Comparison of ENCODE assay signal across 12 cellular contexts in the genomic region with DNA sequence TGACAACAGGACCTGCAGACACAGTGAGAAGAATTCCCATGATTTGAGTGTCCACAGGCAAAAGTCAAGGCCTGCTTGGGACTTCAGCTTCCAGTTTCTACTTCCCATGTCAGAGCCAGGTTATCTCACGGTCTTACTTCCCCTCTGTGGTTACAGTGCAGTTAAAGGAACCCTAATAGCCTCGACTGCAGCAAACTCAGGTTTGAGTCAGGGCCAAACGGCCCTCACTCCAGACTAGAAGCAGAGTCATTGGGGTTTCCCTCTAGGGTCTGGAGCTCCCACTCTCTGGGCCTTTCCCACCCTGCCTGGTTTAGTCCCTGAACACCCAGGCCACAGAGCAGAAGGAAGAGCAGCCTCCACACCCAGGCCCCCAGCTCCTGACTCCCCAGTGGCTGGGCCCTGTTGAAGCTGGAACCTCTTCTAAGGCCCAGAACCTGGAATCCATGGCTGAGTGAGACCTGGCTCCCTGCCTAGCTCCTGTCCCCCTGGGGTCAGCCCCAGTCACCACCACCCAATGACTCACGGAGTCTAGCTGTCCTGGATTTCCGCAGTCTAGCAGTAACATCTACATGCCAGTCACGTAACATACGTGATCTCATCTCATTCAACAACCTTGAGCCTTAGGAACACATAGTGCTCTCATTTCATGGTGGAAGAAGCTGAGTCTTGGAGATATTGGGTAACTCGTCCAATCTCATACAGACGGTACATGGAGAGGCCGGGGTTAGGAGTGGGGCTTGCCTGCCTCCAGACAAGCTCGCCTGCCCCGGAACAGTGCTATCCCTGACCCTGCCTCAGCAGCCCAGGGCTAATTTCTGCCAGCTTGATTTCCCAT. TPM values are rescaled to one million over a fixed set of nuclear protein-coding genes. Genes with fewer than 3 reads are reported as not detected.
A peak's percentile ranks its signal among the peaks of the same experiment; 100 is the strongest.
DNase-seq lines count a peak whose midpoint lies in the region; TF ChIP-seq lines count a peak whose summit lies in the region.
"Had no signal": no experiment of that assay in that cellular context is flagged by ENCODE, and none has a peak within 500 bp of the region (broad histone marks: within the 10 kb centered on the region; RNA-seq: fewer than 3 reads in every experiment).

No MANE protein-coding gene starts in this region.

- no peaks in the 10 kb centered on the region for H3K36me3 ChIP-seq in cardiac muscle cell
- no peaks in the 10 kb centered on the region for H3K36me3 ChIP-seq in thymus (ENCODE audit: control insufficient read depth, insufficient read depth)

- no peaks in the 10 kb centered on the region for H3K9me3 Mint-ChIP-seq in mesothelial cell of epicardium
- H3K9me3 Mint-ChIP-seq: nephron had no signal

- intact Hi-C loops in posterior cingulate gyrus (cut with DNase I) = loop anchor here (10.0 kb wide), 1 partner anchor 414 kb away; no protein-coding TSS in a partner anchor

- TF ChIP-seq CTCF in cardiac muscle cell (IDR thresholded peaks at IDR 0.05; ENCODE audit: low read depth, low read length) = no peak
- no peak for TF ChIP-seq CTCF in mesothelial cell of epicardium (IDR thresholded peaks at IDR 0.05; ENCODE audit: unreplicated experiment)

- H3K27me3 ChIP-seq in cardiac muscle cell (no peaks in the 10 kb centered on the region), thymus (ENCODE audit: control insufficient read depth, insufficient read depth) (no peaks in the 10 kb centered on the region)

- 76% methylated on average over 12 of the region's 12 CpGs for WGBS in thymus

- H3K27ac Mint-ChIP-seq in mesothelial cell of epicardium = no peak overlapping the region

- H3K4me3 Mint-ChIP-seq in mesothelial cell of epicardium = no peak overlapping the region
- H3K4me3 Mint-ChIP-seq: nephron had no signal

- H3K27ac ChIP-seq in cardiac muscle cell (peak overlapping the region; percentile 57), thymus (ENCODE audit: low read depth) (peak overlapping the region; percentile 20)
- H3K27ac ChIP-seq: 22Rv1, epithelial cell of prostate had no signal

- DNase-seq in NCI-H1694 treated with DMSO at 0.1 percent for 48 hours (lab: John Stamatoyannopoulos, UW) = peak; percentile 3
- no peak for DNase-seq in NCI-H1694 (lab: John Stamatoyannopoulos, UW)
- peak; percentile 86 for DNase-seq in NOMO-1 treated with dmso at 0.1 percent for 144 hours (lab: John Stamatoyannopoulos, UW; ENCODE audit: unreplicated experiment)
- DNase-seq in cardiac muscle cell (ENCODE audit: low read depth in 1 of 2, low spot score in 1 of 2) = peak in 1 of 2 donors; percentile 18
- DNase-seq in posterior cingulate gyrus = no peak
- no peak for DNase-seq in mesothelial cell of epicardium (ENCODE audit: low spot score in 2 of 2, unreplicated experiment in 2 of 2)
- no peak for DNase-seq in erythroblast (lab: John Stamatoyannopoulos, UW)
- DNase-seq: NCI-H1417 treated with DMSO at 0.1 percent for 48 hours had no signal

- H3K4me1 Mint-ChIP-seq in mesothelial cell of epicardium = peaks cover 13% of the 10 kb centered on the region

- no peak overlapping the region for H3K4me3 ChIP-seq in cardiac muscle cell
- no peak overlapping the region for H3K4me3 ChIP-seq in thymus (ENCODE audit: low read length)

- H3K9me3 ChIP-seq in cardiac muscle cell (ENCODE audit: low read depth) = no peaks in the 10 kb centered on the region
- H3K9me3 ChIP-seq in thymus (ENCODE audit: control insufficient read depth) = no peaks in the 10 kb centered on the region

- no peaks in the 10 kb centered on the region for H3K36me3 Mint-ChIP-seq in mesothelial cell of epicardium

- TF ChIP-seq POLR2A in erythroblast (IDR thresholded peaks at IDR 0.05; ENCODE audit: low read length) = no peak

- H3K4me1 ChIP-seq in cardiac muscle cell (ENCODE audit: low read depth) (peaks cover 7% of the 10 kb centered on the region), thymus (ENCODE audit: control insufficient read depth, insufficient read depth, low read length) (no peaks in the 10 kb centered on the region)

- peaks cover 2% of the 10 kb centered on the region for H3K27me3 Mint-ChIP-seq in mesothelial cell of epicardium (ENCODE audit: low read depth)

RNA-seq across cellular contexts. Expression of gene GHRH, which starts 9.2 kb away (rescaled TPM):
- total RNA-seq in cardiac muscle cell = 0.63 and 1.1 TPM in 2 replicates
- 0.34 TPM in 1 of 2 replicates, not detected in the other for polyA plus RNA-seq in cardiac muscle cell
- 14.7 TPM for polyA plus RNA-seq in thymus
- not detected in 3 replicates for total RNA-seq in mesothelial cell of epicardium

RNA-seq across cellular contexts. Expression of gene MANBAL, which starts 18.7 kb away (rescaled TPM):
- total RNA-seq in cardiac muscle cell = 27.7 and 34.7 TPM in 2 replicates
- polyA plus RNA-seq in cardiac muscle cell = 111 and 115 TPM in 2 replicates
- 44.8 TPM for polyA plus RNA-seq in thymus
- total RNA-seq in mesothelial cell of epicardium = 40.3 to 44.2 TPM (median 43.0 TPM) in 3 replicates

Comparison
In these comparisons a context has a peak if more than half of its experiments do, and no peak if none do; other contexts are left out.
1. DNase-seq: peak in NCI-H1694 treated with DMSO at 0.1 percent for 48 hours (single experiment) and NOMO-1 treated with dmso at 0.1 percent for 144 hours (single experiment); none in NCI-H1694 (single experiment), posterior cingulate gyrus (0 of 10), mesothelial cell of epicardium (0 of 2) and erythroblast (0 of 2).